In genomic region chr2:46197672-46198071, GRCh38 we compare ENCODE assay signal across 14 cellular contexts.
"Had no signal": no experiment of that assay in that cellular context is flagged by ENCODE, and none has a peak within 500 bp of the region (broad histone marks: within the 10 kb centered on the region; RNA-seq: fewer than 3 reads in every experiment).

No MANE protein-coding gene starts in this region.

- H3K4me1 ChIP-seq: transverse colon had no signal

- H3K4me3 Mint-ChIP-seq: activated CD4-positive, alpha-beta T cell treated with anti-CD3 and anti-CD28 coated beads, Interleukin-2, amount 10 ng/mL, durations not matched to agents 7 days and 5 days; stimulated activated memory B cell treated with anti-CD40 and anti-IgM and Interleukin-4, amounts not matched to agents 10 μg/mL and 1 μg/mL and 100 μg/mL, for 72 hours; WTC11 had no signal

- H3K27me3 Mint-ChIP-seq: activated CD4-positive, alpha-beta T cell treated with anti-CD3 and anti-CD28 coated beads, Interleukin-2, amount 10 ng/mL, durations not matched to agents 7 days and 5 days; stimulated activated memory B cell treated with anti-CD40 and anti-IgM and Interleukin-4, amounts not matched to agents 10 μg/mL and 1 μg/mL and 100 μg/mL, for 72 hours had no signal

- H3K4me1 Mint-ChIP-seq: stimulated activated memory B cell treated with anti-CD40 and anti-IgM and Interleukin-4, amounts not matched to agents 10 μg/mL and 1 μg/mL and 100 μg/mL, for 72 hours had no signal

- H3K4me3 ChIP-seq: dorsolateral prefrontal cortex, esophagus squamous epithelium, transverse colon had no signal

- H3K9me3 ChIP-seq: esophagus squamous epithelium, transverse colon had no signal

- DNase-seq: activated CD4-positive, alpha-beta T cell treated with anti-CD3 and anti-CD28 coated beads, Interleukin-2, amount 10 ng/mL, durations not matched to agents 7 days and 5 days; activated effector memory CD4-positive, alpha-beta T cell treated with anti-CD3 and anti-CD28 coated beads, Interleukin-2, amount 50 U/mL, for 16 hours; dorsolateral prefrontal cortex; esophagus squamous epithelium; head of caudate nucleus; midbrain; retina; small intestine; substantia nigra; T-helper 1 cell; transverse colon had no signal

- H3K36me3 ChIP-seq: esophagus squamous epithelium, transverse colon had no signal

- H3K27me3 ChIP-seq: dorsolateral prefrontal cortex, esophagus squamous epithelium, transverse colon had no signal

- ATAC-seq: activated naive CD4-positive, alpha-beta T cell treated with anti-CD3 and anti-CD28 coated beads, Interleukin-2, amount 50 U/mL, for 72 hours; stimulated activated memory B cell treated with anti-CD40 and anti-IgM and Interleukin-4, amounts not matched to agents 10 μg/mL and 1 μg/mL and 100 μg/mL, for 72 hours; WTC11 had no signal

- H3K27ac ChIP-seq: esophagus squamous epithelium, transverse colon had no signal

- H3K27ac Mint-ChIP-seq: activated CD4-positive, alpha-beta T cell treated with anti-CD3 and anti-CD28 coated beads, Interleukin-2, amount 10 ng/mL, durations not matched to agents 7 days and 5 days; stimulated activated memory B cell treated with anti-CD40 and anti-IgM and Interleukin-4, amounts not matched to agents 10 μg/mL and 1 μg/mL and 100 μg/mL, for 72 hours; WTC11 had no signal

- H3K36me3 Mint-ChIP-seq: activated naive CD4-positive, alpha-beta T cell treated with anti-CD3 and anti-CD28 coated beads, Interleukin-2, amount 50 U/mL, for 72 hours; stimulated activated memory B cell treated with anti-CD40 and anti-IgM and Interleukin-4, amounts not matched to agents 10 μg/mL and 1 μg/mL and 100 μg/mL, for 72 hours; WTC11 had no signal
